In genomic region chr14:71576472-71576871, GRCh38 we compare ENCODE assay signal across 20 cellular contexts.
"Had no signal": no experiment of that assay in that cellular context is flagged by ENCODE, and none has a peak within 500 bp of the region (broad histone marks: within the 10 kb centered on the region; RNA-seq: fewer than 3 reads in every experiment).

No MANE protein-coding gene starts in this region.

- H3K4me3 ChIP-seq: esophagus muscularis mucosa, gastroesophageal sphincter, spleen, testis, tibial nerve, upper lobe of right lung, vagina had no signal

- H3K9me3 Mint-ChIP-seq: naive thymus-derived CD4-positive, alpha-beta T cell; nephron progenitor cell had no signal

- H3K9me3 ChIP-seq: esophagus muscularis mucosa, gastroesophageal sphincter, spleen, testis, tibial nerve, upper lobe of right lung, vagina had no signal

- H3K4me3 Mint-ChIP-seq: naive thymus-derived CD4-positive, alpha-beta T cell; nephron progenitor cell had no signal

- H3K36me3 ChIP-seq: esophagus muscularis mucosa, gastroesophageal sphincter, spleen, tibial nerve, upper lobe of right lung, vagina had no signal

- H3K27ac ChIP-seq: epithelial cell of prostate, esophagus muscularis mucosa, gastroesophageal sphincter, testis, upper lobe of right lung, vagina had no signal

- FAIRE-seq: endometrium had no signal

- H3K27me3 Mint-ChIP-seq: naive thymus-derived CD4-positive, alpha-beta T cell had no signal

- ATAC-seq: gastroesophageal sphincter; left colon; naive thymus-derived CD4-positive, alpha-beta T cell; sciatic nerve; stimulated activated naive CD8-positive, alpha-beta T cell treated with anti-CD3 and anti-CD28 coated beads, Interleukin-15, Interleukin-2, amounts not matched to agents 100 U/mL and 50 U/mL, for 24 hours; upper lobe of right lung had no signal

- H3K27me3 ChIP-seq: esophagus muscularis mucosa, gastroesophageal sphincter, spleen, testis, tibial nerve, upper lobe of right lung, vagina had no signal

- DNase-seq: cortex of kidney; effector memory CD4-positive, alpha-beta T cell; glutamatergic neuron; left colon; mesendoderm; naive thymus-derived CD4-positive, alpha-beta T cell; nephron progenitor cell; posterior cingulate gyrus; spleen; stimulated activated CD4-positive, alpha-beta T cell treated with anti-CD3 and anti-CD28 coated beads, Interleukin-15, amount 100 ng/mL, for 24 hours; stimulated activated naive CD8-positive, alpha-beta T cell treated with anti-CD3 and anti-CD28 coated beads, Interleukin-15, Interleukin-2, amounts not matched to agents 100 U/mL and 50 U/mL, for 24 hours; testis; upper lobe of right lung had no signal

- H3K4me1 ChIP-seq: vagina had no signal
